In the genomic region with DNA sequence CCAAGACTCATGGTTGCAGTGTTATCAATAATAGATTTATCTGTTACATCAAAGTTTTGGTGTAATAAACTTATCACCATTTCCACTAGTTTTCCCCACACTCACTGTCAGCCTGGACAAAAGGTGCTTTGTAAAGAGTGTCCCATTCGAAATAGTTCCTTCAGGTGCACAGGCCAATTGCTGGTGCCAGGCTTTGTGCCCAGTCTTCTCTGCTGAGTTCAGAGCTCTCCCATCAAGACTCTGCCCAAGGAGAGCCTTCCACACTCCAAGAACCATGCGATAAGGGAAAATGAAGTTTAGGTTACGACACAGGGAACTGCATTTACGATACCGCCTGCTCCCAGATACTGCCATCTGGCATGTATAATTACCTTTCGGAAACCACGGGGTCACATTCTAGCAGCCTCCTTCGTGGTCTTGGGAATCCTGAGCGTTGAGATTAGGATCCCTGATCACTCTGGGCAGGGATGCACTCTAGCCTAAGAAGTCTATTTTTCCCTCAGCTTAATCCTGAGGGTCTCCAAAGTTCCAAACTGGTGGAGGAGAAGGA, we compare ENCODE assay signal across 16 cellular contexts.
A peak's percentile ranks its signal among the peaks of the same experiment; 100 is the strongest.
DNase-seq lines count a peak whose midpoint lies in the region; FAIRE-seq and TF ChIP-seq lines count a peak whose summit lies in the region.
"Had no signal": no experiment of that assay in that cellular context is flagged by ENCODE, and none has a peak within 500 bp of the region (broad histone marks: within the 10 kb centered on the region; RNA-seq: fewer than 3 reads in every experiment).

No MANE protein-coding gene starts in this region.

- no peak for DNase-seq in H9
- peak; percentile 74 for DNase-seq in NCI-H69 (lab: John Stamatoyannopoulos, UW)
- DNase-seq in islet precursor cell = peak; percentile 71
- peak; percentile 76 for DNase-seq in small intestine
- no peak for DNase-seq in activated CD4-positive, alpha-beta T cell treated with anti-CD3 and anti-CD28 coated beads, Interleukin-2, amount 50 U/mL, for 1 hour
- no peak for DNase-seq in GM23248
- DNase-seq in activated CD4-positive, alpha-beta T cell treated with anti-CD3 and anti-CD28 coated beads for 48 hours = no peak
- DNase-seq: AML-193, DND-41, GDM1, GOT3, KG1, NCI-H1092 treated with DMSO at 0.1 percent for 48 hours, NCI-H1694 treated with DMSO at 0.1 percent for 48 hours, NCI-H526, SK-N-SH had no signal

- H3K4me3 ChIP-seq in small intestine (ENCODE audit: low read depth in 1 of 2, low read length in 2 of 2) = no peak overlapping the region
- no peak overlapping the region for H3K4me3 ChIP-seq in GM23248

- TF ChIP-seq CTCF in H9 (conservative IDR thresholded peaks at IDR 0.05) = no peak

- H3K36me3 ChIP-seq in small intestine (ENCODE audit: control insufficient read depth in 2 of 2, insufficient read depth in 2 of 2, low read length in 2 of 2) = no peaks in the 10 kb centered on the region
- H3K36me3 ChIP-seq in GM23248 (ENCODE audit: low read depth) = no peaks in the 10 kb centered on the region

- H3K9me2 ChIP-seq in GM23248 (ENCODE audit: insufficient read depth) = no peaks in the 10 kb centered on the region
- H3K9me2 ChIP-seq: SK-N-SH had no signal

- H3K23me2 ChIP-seq in H9 (ENCODE audit: insufficient read length, low read depth, low read length, poor library complexity, severe bottlenecking) = no peaks in the 10 kb centered on the region

- H3K27me3 ChIP-seq in H9 (ENCODE audit: insufficient read depth, low read length) = no peaks in the 10 kb centered on the region
- H3K27me3 ChIP-seq in small intestine (ENCODE audit: control insufficient read depth in 2 of 2, insufficient read depth in 2 of 2, low read length in 2 of 2) = no peaks in the 10 kb centered on the region
- H3K27me3 ChIP-seq in GM23248 (replicated peaks; ENCODE audit: insufficient read depth) = no peaks in the 10 kb centered on the region

- H2BK120ac ChIP-seq in H9 (ENCODE audit: low read depth, low read length, poor library complexity, severe bottlenecking) = no peak overlapping the region

- no peak overlapping the region for H2AK5ac ChIP-seq in H9 (ENCODE audit: insufficient read length, low read length)

- no peak overlapping the region for H4K91ac ChIP-seq in H9 (ENCODE audit: insufficient read length, low read depth, low read length)

- no peak overlapping the region for H2AFZ ChIP-seq in H9 (ENCODE audit: low read length)
- no peak overlapping the region for H2AFZ ChIP-seq in GM23248

- H3K9me3 ChIP-seq in H9 (ENCODE audit: control insufficient read depth, low read depth, low read length) (no peaks in the 10 kb centered on the region), small intestine (ENCODE audit: control insufficient read depth, low read depth) (no peaks in the 10 kb centered on the region), GM23248 (ENCODE audit: low read depth) (no peaks in the 10 kb centered on the region)
- H3K9me3 ChIP-seq: SK-N-SH had no signal

- no peaks in the 10 kb centered on the region for H3K27me3 Mint-ChIP-seq in H9 (ENCODE audit: low read depth)

- H3K9ac ChIP-seq in H9 (ENCODE audit: extremely low read depth, insufficient read length, low read length) = no peak overlapping the region
- H3K9ac ChIP-seq in GM23248 = no peak overlapping the region
- H3K9ac ChIP-seq: SK-N-SH had no signal

- no peak overlapping the region for H3K27ac ChIP-seq in H9 (ENCODE audit: insufficient read length, low read depth, low read length)
- peak overlapping the region in 1 of 2 donors; percentile 72 for H3K27ac ChIP-seq in small intestine (ENCODE audit: low read depth in 1 of 2, low read length in 1 of 2)
- H3K27ac ChIP-seq in GM23248 = no peak overlapping the region

- H3T11ph ChIP-seq in H9 (ENCODE audit: low read length) = no peak overlapping the region

- no peaks in the 10 kb centered on the region for H3F3A ChIP-seq in GM23248 (ENCODE audit: insufficient read depth)

- no peak overlapping the region for H3K14ac ChIP-seq in H9 (ENCODE audit: insufficient read depth, low read length)

- no peak overlapping the region for H3K4me3 Mint-ChIP-seq in H9

- in situ Hi-C loops in GM23248 (cut with MboI) = no loop called here

- H3K56ac ChIP-seq in H9 (ENCODE audit: insufficient read length, low read depth, low read length) = no peak overlapping the region

- H3K4me2 ChIP-seq in H9 (ENCODE audit: insufficient read depth, insufficient read length, low read length) (no peak overlapping the region), GM23248 (ENCODE audit: unreplicated experiment) (no peak overlapping the region)
- H3K4me2 ChIP-seq: SK-N-SH had no signal

- H3K18ac ChIP-seq in H9 (ENCODE audit: insufficient read length, low read depth, low read length) = no peak overlapping the region

- H4K20me1 ChIP-seq in H9 (ENCODE audit: control insufficient read depth, insufficient read depth, insufficient read length) (no peaks in the 10 kb centered on the region), GM23248 (ENCODE audit: insufficient read depth) (no peaks in the 10 kb centered on the region)

- FAIRE-seq in small intestine (lab: Jason Lieb, UNC) = no peak

- peak overlapping the region; percentile 28 to 69 (median 57); a peak in 3 of 7 replicates for H3K27ac Mint-ChIP-seq in H9

- peaks cover 14 to 15% of the 10 kb centered on the region in 2 experiments for H3K4me1 Mint-ChIP-seq in H9

- no peak overlapping the region for H2BK15ac ChIP-seq in H9 (ENCODE audit: low read depth, low read length)

- H3K4ac ChIP-seq in H9 (ENCODE audit: low read depth, low read length) = no peak overlapping the region

- no peaks in the 10 kb centered on the region for H3K79me1 ChIP-seq in H9 (ENCODE audit: insufficient read depth, low read depth, low read length, poor library complexity, severe bottlenecking)

- H3K4me1 ChIP-seq in H9 (ENCODE audit: insufficient read depth, low read length) = no peaks in the 10 kb centered on the region; the same call in 1 of the 2 replicates
- H3K4me1 ChIP-seq in small intestine (ENCODE audit: control insufficient read depth in 2 of 2, insufficient read depth in 1 of 2, low read depth in 1 of 2, low read length in 1 of 2) = peaks cover 1 to 2% of the 10 kb centered on the region in 2 donors
- no peaks in the 10 kb centered on the region for H3K4me1 ChIP-seq in GM23248 (ENCODE audit: insufficient read depth)

- H3K79me2 ChIP-seq in H9 (ENCODE audit: insufficient read depth, low read length) (no peaks in the 10 kb centered on the region), GM23248 (ENCODE audit: insufficient read depth) (no peaks in the 10 kb centered on the region)

- H3K36me3 Mint-ChIP-seq in H9 (ENCODE audit: insufficient read depth in 1 of 3, low read depth in 3 of 3) = no peaks in the 10 kb centered on the region

- H3K9me3 Mint-ChIP-seq in H9 = no peaks in the 10 kb centered on the region

- H2BK5ac ChIP-seq in H9 (ENCODE audit: insufficient read length, low read length) = no peak overlapping the region

- no peak overlapping the region for H2BK12ac ChIP-seq in H9 (ENCODE audit: insufficient read length, low read depth, low read length)

- H4K8ac ChIP-seq in H9 (replicated peaks; ENCODE audit: insufficient read length, low read depth, low read length) = no peak overlapping the region

- H4K5ac ChIP-seq in H9 (ENCODE audit: insufficient read length, low read depth, low read length) = no peak overlapping the region

- no peak overlapping the region for H3K23ac ChIP-seq in H9 (ENCODE audit: insufficient read length, low read depth, low read length)

- no peak overlapping the region for H2BK20ac ChIP-seq in H9 (ENCODE audit: low read depth, low read length, poor library complexity, severe bottlenecking)

- WGBS in H9 (ENCODE audit: extremely low coverage, insufficient read length, low lambda C conversion rate) = no CpG with 5 or more reads among the region's 9 CpGs
- WGBS in small intestine, 3 donors = 14 to 68% (median 23%) methylated on average over 9 of the region's 9 CpGs
- WGBS in GM23248 (ENCODE audit: low coverage in 1 of 2, low lambda C conversion rate in 2 of 2, missing lambda C conversion rate in 2 of 2), 2 experiments = 56 to 66% methylated on average over 9 of the region's 9 CpGs

Comparison
In these comparisons a context has a peak if more than half of its experiments do, and no peak if none do; other contexts are left out.
1. DNase-seq: peak in NCI-H69 (single experiment), islet precursor cell (single experiment) and small intestine (single experiment); none in H9 (single experiment), activated CD4-positive, alpha-beta T cell treated with anti-CD3 and anti-CD28 coated beads, Interleukin-2, amount 50 U/mL, for 1 hour (single experiment), GM23248 (single experiment) and activated CD4-positive, alpha-beta T cell treated with anti-CD3 and anti-CD28 coated beads for 48 hours (single experiment).